7 cellular contexts compared by ENCODE assay signal in genomic region chr2:44087037-44087713, GRCh38.
DNase-seq lines count a peak whose midpoint lies in the region; ATAC-seq, FAIRE-seq and TF ChIP-seq lines count a peak whose summit lies in the region.

No MANE protein-coding gene starts in this region.

- peak overlapping the region in 14 of 21 experiments; percentile 1 to 70 (median 16) for H3K27ac ChIP-seq in skin epidermis

- H3K4me3 Mint-ChIP-seq in immature natural killer cell = peak overlapping the region; percentile 75 to 90 (median 85)

- DNase-seq in NCI-H2171 treated with DMSO at 0.1 percent for 48 hours (lab: John Stamatoyannopoulos, UW) = peak; percentile 69
- peak; percentile 53 for DNase-seq in bronchial epithelial cell (ENCODE audit: low read depth)
- DNase-seq in immature natural killer cell = peak; percentile 74 to 79 (median 79)

- no peaks in the 10 kb centered on the region for H3K36me3 ChIP-seq in bronchial epithelial cell (ENCODE audit: control insufficient read depth, insufficient read depth, low read length)

- H3K36me3 Mint-ChIP-seq in immature natural killer cell = no peaks in the 10 kb centered on the region

- H3K9me3 Mint-ChIP-seq in immature natural killer cell = no peaks in the 10 kb centered on the region

- TF ChIP-seq CTCF in WI38 (IDR thresholded peaks at IDR 0.05; ENCODE audit: low read depth, low read length) = peak; percentile 91
- peak; percentile 94 for TF ChIP-seq CTCF in bronchial epithelial cell (IDR thresholded peaks at IDR 0.05; ENCODE audit: insufficient read depth, low read length, severe bottlenecking)

- H3K27ac Mint-ChIP-seq in immature natural killer cell = peak overlapping the region; percentile 52 to 94 (median 84)

- ATAC-seq in GM18502 (IDR thresholded peaks at IDR 0.05; ENCODE audit: poor library complexity, unreplicated experiment) (peak; percentile 81), HG03066 (IDR thresholded peaks at IDR 0.05; ENCODE audit: low read depth, unreplicated experiment) (peak; percentile 61)

- H3K4me3 ChIP-seq in WI38 (ENCODE audit: low read depth, low read length) (peak overlapping the region; percentile 48), bronchial epithelial cell (ENCODE audit: low read depth, low read length) (no peak overlapping the region), skin epidermis (peak overlapping the region in 6 of 7 experiments; percentile 13 to 37 (median 26))

- H3K27me3 Mint-ChIP-seq in immature natural killer cell (ENCODE audit: low read depth in 3 of 3) = peaks cover 0 to 3% (median 2%) of the 10 kb centered on the region in 3 donors

- H3K4me1 Mint-ChIP-seq in immature natural killer cell = peaks cover 25 to 29% of the 10 kb centered on the region in 2 donors

- FAIRE-seq in bronchial epithelial cell (lab: Jason Lieb, UNC) = no peak

- H3K27me3 ChIP-seq in bronchial epithelial cell (ENCODE audit: control insufficient read depth, insufficient read depth, low read length) = no peaks in the 10 kb centered on the region
